8 cellular contexts compared by ENCODE assay signal in the genomic region with DNA sequence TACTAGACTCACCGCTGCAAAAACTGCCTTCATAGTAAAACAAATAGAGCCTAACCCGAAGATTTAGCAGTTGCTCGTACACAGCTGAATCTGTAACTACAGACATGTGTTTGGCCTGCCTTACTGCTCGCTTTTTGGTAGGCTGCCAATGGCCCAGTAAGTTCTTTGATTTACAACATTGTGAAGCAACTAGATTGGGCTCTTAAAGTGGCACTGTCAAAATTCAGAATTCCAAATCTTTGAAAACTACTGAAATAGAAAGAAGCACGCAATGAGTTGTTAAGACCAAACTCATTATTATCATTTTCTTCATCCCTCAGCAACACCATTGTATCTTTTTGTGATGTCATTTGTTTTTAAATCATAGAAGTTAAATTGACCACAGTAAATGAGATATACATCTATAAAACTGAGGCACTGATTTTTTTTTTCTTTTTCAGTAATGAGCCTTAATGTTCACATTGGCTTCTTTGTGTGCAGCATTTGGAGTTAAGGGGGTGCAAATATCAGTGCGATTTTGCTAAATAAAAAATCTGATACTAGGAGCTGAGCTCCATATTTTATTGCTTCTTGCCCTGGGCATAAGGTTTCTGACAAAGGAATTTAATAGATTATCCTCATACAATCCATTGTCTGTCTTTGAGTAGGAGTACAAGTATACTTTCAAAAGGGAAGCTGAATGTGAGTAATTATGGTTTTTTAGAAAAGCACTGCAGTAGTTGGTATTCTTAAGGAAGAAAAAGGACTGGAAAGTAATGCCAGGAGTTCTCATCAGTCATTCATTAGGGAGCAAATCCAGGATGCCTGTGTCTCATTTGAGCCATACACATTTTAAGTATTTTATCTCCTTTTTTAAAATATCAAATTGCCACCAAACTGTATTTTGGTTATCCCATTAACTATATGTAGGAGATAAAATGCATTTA.
DNase-seq lines count a peak whose midpoint lies in the region; ATAC-seq and TF ChIP-seq lines count a peak whose summit lies in the region.

No MANE protein-coding gene starts in this region.

- DNase-seq in HFF-Myc (ENCODE audit: extremely low read depth, low read depth): peak; percentile 88
- DNase-seq in amygdala (lab: John Stamatoyannopoulos, UW): peak in 45 of 56 donors; percentile 2 to 85 (median 43)
- peak in 35 of 51 donors; percentile 2 to 84 (median 48) for DNase-seq in hypothalamus (lab: John Stamatoyannopoulos, UW)
- peak in 39 of 49 donors; percentile 4 to 83 (median 53) for DNase-seq in substantia nigra (lab: John Stamatoyannopoulos, UW)
- DNase-seq in naive thymus-derived CD8-positive, alpha-beta T cell: no peak
- DNase-seq in activated T-cell treated with anti-CD3 and anti-CD28 coated beads, Interleukin-2, amount 50 U/mL, for 4 hours: no peak
- DNase-seq in activated CD8-positive, alpha-beta memory T cell treated with anti-CD3 and anti-CD28 coated beads, Interleukin-2, amount 50 U/mL, for 4 hours: no peak

- H3K4me3 ChIP-seq in HFF-Myc (replicated peaks; ENCODE audit: low read depth, low read length): no peak overlapping the region

- H3K27ac ChIP-seq in substantia nigra (ENCODE audit: low read depth, low read length, poor library complexity, severe bottlenecking): peak overlapping the region; percentile 30

- no peak overlapping the region for H3K27ac Mint-ChIP-seq in naive thymus-derived CD8-positive, alpha-beta T cell

- peaks cover 0 to 11% (median 8%) of the 10 kb centered on the region in 5 donors for H3K27me3 Mint-ChIP-seq in naive thymus-derived CD8-positive, alpha-beta T cell
- H3K27me3 Mint-ChIP-seq in activated T-cell treated with anti-CD3 and anti-CD28 coated beads, Interleukin-2, amount 50 U/mL, for 4 hours (ENCODE audit: low read depth): peaks cover 4% of the 10 kb centered on the region

- ATAC-seq in naive thymus-derived CD8-positive, alpha-beta T cell: no peak
- no peak for ATAC-seq in GM19328 (IDR thresholded peaks at IDR 0.05; ENCODE audit: unreplicated experiment)
- no peak for ATAC-seq in activated T-cell treated with anti-CD3 and anti-CD28 coated beads, Interleukin-2, amount 50 U/mL, for 4 hours

- H3K4me1 Mint-ChIP-seq in naive thymus-derived CD8-positive, alpha-beta T cell: no peaks in the 10 kb centered on the region
- no peaks in the 10 kb centered on the region for H3K4me1 Mint-ChIP-seq in activated T-cell treated with anti-CD3 and anti-CD28 coated beads, Interleukin-2, amount 50 U/mL, for 4 hours (ENCODE audit: low read depth)

- no peaks in the 10 kb centered on the region for H3K36me3 Mint-ChIP-seq in naive thymus-derived CD8-positive, alpha-beta T cell
- no peaks in the 10 kb centered on the region for H3K36me3 Mint-ChIP-seq in activated T-cell treated with anti-CD3 and anti-CD28 coated beads, Interleukin-2, amount 50 U/mL, for 4 hours (ENCODE audit: insufficient read depth)

- POLR2A ChIA-PET in naive thymus-derived CD8-positive, alpha-beta T cell (lab: Charles Lee): no interaction called here

- no peak for TF ChIP-seq CTCF in HFF-Myc (IDR thresholded peaks at IDR 0.05; ENCODE audit: low read depth, low read length, missing control alignments)

- H3K9me3 Mint-ChIP-seq in naive thymus-derived CD8-positive, alpha-beta T cell: no peaks in the 10 kb centered on the region
- H3K9me3 Mint-ChIP-seq in activated T-cell treated with anti-CD3 and anti-CD28 coated beads, Interleukin-2, amount 50 U/mL, for 4 hours: no peaks in the 10 kb centered on the region

- no peak overlapping the region for H3K4me3 Mint-ChIP-seq in naive thymus-derived CD8-positive, alpha-beta T cell
- no peak overlapping the region for H3K4me3 Mint-ChIP-seq in activated T-cell treated with anti-CD3 and anti-CD28 coated beads, Interleukin-2, amount 50 U/mL, for 4 hours

Comparison
In these comparisons a context has a peak if more than half of its experiments do, and no peak if none do; other contexts are left out.
1. DNase-seq: peak in HFF-Myc (single experiment), amygdala (45 of 56), hypothalamus (35 of 51) and substantia nigra (39 of 49); none in naive thymus-derived CD8-positive, alpha-beta T cell (0 of 10), activated T-cell treated with anti-CD3 and anti-CD28 coated beads, Interleukin-2, amount 50 U/mL, for 4 hours (single experiment) and activated CD8-positive, alpha-beta memory T cell treated with anti-CD3 and anti-CD28 coated beads, Interleukin-2, amount 50 U/mL, for 4 hours (single experiment).